ENCODE assay signal across 12 cellular contexts in the genomic region with DNA sequence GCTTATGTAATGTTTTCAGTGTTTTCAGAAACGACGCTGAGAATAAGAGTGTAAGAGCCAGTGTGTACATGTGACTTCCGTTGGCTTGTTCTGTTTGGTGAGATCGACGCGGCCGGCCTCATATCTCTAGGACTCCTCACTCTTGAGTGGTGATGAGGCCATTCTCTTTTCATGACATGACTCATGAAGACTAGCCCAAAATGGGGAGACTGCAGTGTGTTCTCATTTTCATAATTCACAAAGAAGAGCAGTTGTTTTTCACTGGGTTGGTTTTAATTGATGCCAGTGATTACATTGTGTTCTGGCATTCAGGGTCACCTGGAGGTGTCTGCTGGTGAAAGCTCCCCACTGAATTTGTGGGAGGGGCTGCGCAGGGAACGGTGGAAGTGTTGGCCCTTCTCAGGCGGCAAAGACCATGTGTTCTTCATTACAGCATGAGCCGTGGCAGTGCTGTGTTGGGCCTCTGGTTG.
DNase-seq lines count a peak whose midpoint lies in the region; ATAC-seq, FAIRE-seq and TF ChIP-seq lines count a peak whose summit lies in the region.
"Had no signal": no experiment of that assay in that cellular context is flagged by ENCODE, and none has a peak within 500 bp of the region (broad histone marks: within the 10 kb centered on the region; RNA-seq: fewer than 3 reads in every experiment).

No MANE protein-coding gene starts in this region.

- POLR2A ChIA-PET in GM12878 (lab: Charles Lee), result no interaction called here

- SMC1A ChIA-PET in GM12878 (lab: Charles Lee; ENCODE audit: uncharacterized antibody, unreplicated experiment), result no interaction called here

- in situ Hi-C loops in GM12878 (cut with MboI), result no loop called here

- H3K4me1 ChIP-seq in GM12878 (ENCODE audit: control insufficient read depth, insufficient read depth, low read length) (peaks cover 25% of the 10 kb centered on the region), lower lobe of right lung (peaks cover 37% of the 10 kb centered on the region), suprapubic skin (peaks cover 49% of the 10 kb centered on the region)

- TF ChIP-seq CTCF in GM12878 (IDR thresholded peaks at IDR 0.05 in 2 of 3, conservative IDR thresholded peaks at IDR 0.05 in 1 of 3; ENCODE audit: control insufficient read depth in 2 of 3, extremely low read depth in 1 of 3, insufficient read depth in 1 of 3, low read depth in 3 of 3, low read length in 3 of 3) (no peak), lower lobe of right lung (IDR thresholded peaks at IDR 0.05) (no peak), suprapubic skin (IDR thresholded peaks at IDR 0.05) (no peak)

- H3K79me2 ChIP-seq in GM12878 (ENCODE audit: control insufficient read depth, insufficient read depth, low read length), result peaks cover 2% of the 10 kb centered on the region; the same call in 1 of the 2 replicates

- TF ChIP-seq EP300 in GM12878 (IDR thresholded peaks at IDR 0.05; ENCODE audit: borderline replicate concordance in 1 of 2, control insufficient read depth in 1 of 2, low read depth in 2 of 2, low read length in 2 of 2) (no peak), suprapubic skin (IDR thresholded peaks at IDR 0.05) (no peak)

- H3K36me3 ChIP-seq in GM12878 (ENCODE audit: control insufficient read depth in 2 of 2, insufficient read depth in 2 of 2, low read length in 1 of 2) (peaks cover 7 to 18% of the 10 kb centered on the region in 2 experiments), lower lobe of right lung (peaks cover 12% of the 10 kb centered on the region), suprapubic skin (peaks cover 5% of the 10 kb centered on the region)
- H3K36me3 ChIP-seq: cardiac muscle cell had no signal

- peak overlapping the region; percentile 74 for H3K27ac ChIP-seq in GM12878 (ENCODE audit: control insufficient read depth, insufficient read depth)
- H3K27ac ChIP-seq in lower lobe of right lung, result no peak overlapping the region
- H3K27ac ChIP-seq in suprapubic skin, result peak overlapping the region; percentile 87
- H3K27ac ChIP-seq: cardiac muscle cell had no signal

- CTCF ChIA-PET in GM12878 (lab: Yijun Ruan, JAX), result no interaction called here

- H3K9me3 ChIP-seq in GM12878 (replicated peaks; ENCODE audit: control insufficient read depth, insufficient read depth, low read length) (peaks cover 3% of the 10 kb centered on the region; the same call in 1 of the 3 replicates), lower lobe of right lung (no peaks in the 10 kb centered on the region), suprapubic skin (no peaks in the 10 kb centered on the region)

- H3K27me3 ChIP-seq in GM12878 (replicated peaks in 1 of 2; ENCODE audit: control insufficient read depth in 2 of 2, insufficient read depth in 2 of 2, low read length in 1 of 2) (no peaks in the 10 kb centered on the region), lower lobe of right lung (ENCODE audit: low read depth) (no peaks in the 10 kb centered on the region), suprapubic skin (no peaks in the 10 kb centered on the region)
- H3K27me3 ChIP-seq: cardiac muscle cell had no signal

- H3K4me3 ChIP-seq in GM12878 (no peak overlapping the region), lower lobe of right lung (no peak overlapping the region), suprapubic skin (no peak overlapping the region)
- H3K4me3 ChIP-seq: cardiac muscle cell had no signal

- no peak overlapping the region for H3K9ac ChIP-seq in GM12878 (ENCODE audit: control insufficient read depth, insufficient read depth, low read length)

- no peak overlapping the region for H2AFZ ChIP-seq in GM12878 (ENCODE audit: control insufficient read depth, low read depth, low read length)

- FAIRE-seq in GM12878 (lab: Jason Lieb, UNC) (no peak), frontal cortex (lab: Jason Lieb, UNC) (no peak)
- FAIRE-seq: A204.1 had no signal

- BruUV-seq in GM12878 (replicated peaks; lab: Mats Ljungman, UMichigan), result no TSS peak

- no peak overlapping the region for H3K4me2 ChIP-seq in GM12878 (ENCODE audit: control insufficient read depth, insufficient read depth)

- TF ChIP-seq POLR2A in GM12878 (IDR thresholded peaks at IDR 0.05; ENCODE audit: low read depth, low read length) (no peak), suprapubic skin (IDR thresholded peaks at IDR 0.05) (no peak)

- DNase-seq in NCI-H2029 (lab: John Stamatoyannopoulos, UW) (peak; percentile 18), NCI-H2029 treated with DMSO at 0.1 percent for 48 hours (lab: John Stamatoyannopoulos, UW) (no peak), GM12878 (ENCODE audit: low read depth, low spot score) (no peak), lower lobe of right lung (no peak), suprapubic skin (ENCODE audit: low spot score in 2 of 2) (peak; percentile 83 to 84), iPS-NIHi7 (ENCODE audit: extremely low spot score) (no peak), frontal cortex (ENCODE audit: low spot score in 2 of 2) (no peak), D341Med (ENCODE audit: low spot score) (no peak)
- DNase-seq: left colon, NCI-H2081 treated with DMSO at 0.1 percent for 48 hours had no signal

- WGBS in GM12878 (ENCODE audit: insufficient coverage, insufficient replicate concordance, low lambda C conversion rate, missing lambda C conversion rate), result 32% methylated on average over 11 of the region's 11 CpGs
- 70% methylated on average over 11 of the region's 11 CpGs for WGBS in suprapubic skin

- H4K20me1 ChIP-seq in GM12878 (ENCODE audit: control insufficient read depth, insufficient read depth), result no peaks in the 10 kb centered on the region

- RAD21 ChIA-PET in GM12878 (lab: Charles Lee; ENCODE audit: unreplicated experiment), result no interaction called here

- intact Hi-C loops in GM12878 (cut with micrococcal nuclease; ENCODE audit: unreplicated experiment), result no loop called here
- intact Hi-C loops in lower lobe of right lung (cut with DNase I), result no loop called here

- TF ChIP-seq RAD21 in GM12878 (IDR thresholded peaks at IDR 0.05; ENCODE audit: insufficient read depth, low read depth, low read length), result no peak

- no peak for ATAC-seq in GM12878
- peak; percentile 45 to 51 for ATAC-seq in lower lobe of right lung

TF ChIP-seq in GM12878, 131 proteins besides CTCF, POLR2A, EP300 and RAD21:
- TF ChIP-seq, protein P1, sequence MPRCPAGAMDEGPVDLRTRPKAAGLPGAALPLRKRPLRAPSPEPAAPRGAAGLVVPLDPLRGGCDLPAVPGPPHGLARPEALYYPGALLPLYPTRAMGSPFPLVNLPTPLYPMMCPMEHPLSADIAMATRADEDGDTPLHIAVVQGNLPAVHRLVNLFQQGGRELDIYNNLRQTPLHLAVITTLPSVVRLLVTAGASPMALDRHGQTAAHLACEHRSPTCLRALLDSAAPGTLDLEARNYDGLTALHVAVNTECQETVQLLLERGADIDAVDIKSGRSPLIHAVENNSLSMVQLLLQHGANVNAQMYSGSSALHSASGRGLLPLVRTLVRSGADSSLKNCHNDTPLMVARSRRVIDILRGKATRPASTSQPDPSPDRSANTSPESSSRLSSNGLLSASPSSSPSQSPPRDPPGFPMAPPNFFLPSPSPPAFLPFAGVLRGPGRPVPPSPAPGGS (IDR thresholded peaks at IDR 0.05; ENCODE audit: borderline replicate concordance, insufficient read depth, low read depth, low read length, poor library complexity, severe bottlenecking), result peak; percentile 65
- TF ChIP-seq RUNX3 (IDR thresholded peaks at IDR 0.05; ENCODE audit: low read length), result peak; percentile 26; the same call in 1 of the 2 replicates
- no peak for TF ChIP-seq ZNF217 (IDR thresholded peaks at IDR 0.05)
- TF ChIP-seq ZBED1 (IDR thresholded peaks at IDR 0.05; ENCODE audit: borderline replicate concordance), result peak; percentile 72
- no peak for TF ChIP-seq POU2F2 (IDR thresholded peaks at IDR 0.05; ENCODE audit: borderline replicate concordance, low read depth, low read length)
- peak; percentile 53 for TF ChIP-seq CREM (IDR thresholded peaks at IDR 0.05; ENCODE audit: low read depth)
- TF ChIP-seq CREB1 (IDR thresholded peaks at IDR 0.05; ENCODE audit: low read depth), result peak; percentile 81
- TF ChIP-seq TCF7 (IDR thresholded peaks at IDR 0.05; ENCODE audit: borderline replicate concordance), result no peak
- TF ChIP-seq, protein P2, sequence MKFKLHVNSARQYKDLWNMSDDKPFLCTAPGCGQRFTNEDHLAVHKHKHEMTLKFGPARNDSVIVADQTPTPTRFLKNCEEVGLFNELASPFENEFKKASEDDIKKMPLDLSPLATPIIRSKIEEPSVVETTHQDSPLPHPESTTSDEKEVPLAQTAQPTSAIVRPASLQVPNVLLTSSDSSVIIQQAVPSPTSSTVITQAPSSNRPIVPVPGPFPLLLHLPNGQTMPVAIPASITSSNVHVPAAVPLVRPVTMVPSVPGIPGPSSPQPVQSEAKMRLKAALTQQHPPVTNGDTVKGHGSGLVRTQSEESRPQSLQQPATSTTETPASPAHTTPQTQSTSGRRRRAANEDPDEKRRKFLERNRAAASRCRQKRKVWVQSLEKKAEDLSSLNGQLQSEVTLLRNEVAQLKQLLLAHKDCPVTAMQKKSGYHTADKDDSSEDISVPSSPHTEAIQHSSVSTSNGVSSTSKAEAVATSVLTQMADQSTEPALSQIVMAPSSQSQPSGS (IDR thresholded peaks at IDR 0.05; ENCODE audit: low read length), result peak; percentile 44
- peak; percentile 44; the same call in 1 of the 2 replicates for TF ChIP-seq GABPA (IDR thresholded peaks at IDR 0.05; ENCODE audit: low read depth)
- TF ChIP-seq ATF7 (IDR thresholded peaks at IDR 0.05; ENCODE audit: low read depth), result no peak
- no peak for TF ChIP-seq ZZZ3 (IDR thresholded peaks at IDR 0.05; ENCODE audit: control insufficient read depth, insufficient read length, low read depth)
- TF ChIP-seq, protein P3, sequence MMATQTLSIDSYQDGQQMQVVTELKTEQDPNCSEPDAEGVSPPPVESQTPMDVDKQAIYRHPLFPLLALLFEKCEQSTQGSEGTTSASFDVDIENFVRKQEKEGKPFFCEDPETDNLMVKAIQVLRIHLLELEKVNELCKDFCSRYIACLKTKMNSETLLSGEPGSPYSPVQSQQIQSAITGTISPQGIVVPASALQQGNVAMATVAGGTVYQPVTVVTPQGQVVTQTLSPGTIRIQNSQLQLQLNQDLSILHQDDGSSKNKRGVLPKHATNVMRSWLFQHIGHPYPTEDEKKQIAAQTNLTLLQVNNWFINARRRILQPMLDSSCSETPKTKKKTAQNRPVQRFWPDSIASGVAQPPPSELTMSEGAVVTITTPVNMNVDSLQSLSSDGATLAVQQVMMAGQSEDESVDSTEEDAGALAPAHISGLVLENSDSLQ (IDR thresholded peaks at IDR 0.05), result no peak
- TF ChIP-seq NFIC (IDR thresholded peaks at IDR 0.05; ENCODE audit: low read depth, low read length), result 0 out of 2 replicates have a peak, but pooled peaks have one; percentile 56
- TF ChIP-seq JUNB (IDR thresholded peaks at IDR 0.05), result peak; percentile 67

Comparison
In these comparisons a context has a peak if more than half of its experiments do, and no peak if none do; other contexts are left out.
1. DNase-seq: peak in NCI-H2029 (single experiment) and suprapubic skin (2 of 2); none in NCI-H2029 treated with DMSO at 0.1 percent for 48 hours (single experiment), GM12878 (single experiment), lower lobe of right lung (single experiment), iPS-NIHi7 (single experiment), frontal cortex (0 of 2) and D341Med (single experiment).